In genomic region chr1:108100148-108100547, GRCh38 we compare ENCODE assay signal across 32 cellular contexts.
"Had no signal": no experiment of that assay in that cellular context is flagged by ENCODE, and none has a peak within 500 bp of the region (broad histone marks: within the 10 kb centered on the region; RNA-seq: fewer than 3 reads in every experiment).

No MANE protein-coding gene starts in this region.

- DNase-seq: activated CD4-positive, alpha-beta memory T cell treated with anti-CD3 and anti-CD28 coated beads for 36 hours; activated CD4-positive, alpha-beta T cell treated with anti-CD3 and anti-CD28 coated beads for 36 hours; activated CD4-positive, alpha-beta T cell treated with anti-CD3 and anti-CD28 coated beads, Interleukin-2, amount 10 ng/mL, durations not matched to agents 24 days and 14 days; activated CD4-positive, CD25-positive, alpha-beta regulatory T cell; activated CD4-positive, CD25-positive, alpha-beta regulatory T cell treated with anti-CD3 and anti-CD28 coated beads, Interleukin-2, amount 50 U/mL, for 72 hours; activated CD8-positive, alpha-beta memory T cell treated with anti-CD3 and anti-CD28 coated beads, Interleukin-2, amount 10 ng/mL, durations not matched to agents 7 days and 5 days; activated CD8-positive, alpha-beta memory T cell treated with anti-CD3 and anti-CD28 coated beads, Interleukin-2, amount 50 U/mL, for 4 hours; activated CD8-positive, alpha-beta T cell treated with anti-CD3 and anti-CD28 coated beads, Interleukin-2, amount 10 ng/mL, durations not matched to agents 7 days and 5 days; activated effector memory CD4-positive, alpha-beta T cell treated with anti-CD3 and anti-CD28 coated beads, Interleukin-2, amount 50 U/mL, for 16 hours; activated naive CD4-positive, alpha-beta T cell treated with anti-CD3 and anti-CD28 coated beads for 36 hours; activated naive CD8-positive, alpha-beta T cell treated with anti-CD3 and anti-CD28 coated beads for 36 hours; activated naive CD8-positive, alpha-beta T cell treated with anti-CD3 and anti-CD28 coated beads, Interleukin-2, amount 50 U/mL, for 24 hours; activated T-cell treated with anti-CD3 and anti-CD28 coated beads, Interleukin-2, amount 50 U/mL, for 1 hour; activated T-cell treated with anti-CD3 and anti-CD28 coated beads, Interleukin-2, amount 50 U/mL, for 48 hours; adrenal gland; amygdala; aorta; body of pancreas; caudate nucleus; cortex of kidney; dermis blood vessel endothelial cell; effector CD8-positive, alpha-beta T cell; esophagus squamous epithelium; foreskin melanocyte; heart right ventricle; T-helper 2 cell had no signal

- H3K79me2 ChIP-seq: hepatocyte had no signal

- H3K9me3 ChIP-seq: adrenal gland, body of pancreas, esophagus squamous epithelium, gastroesophageal sphincter, heart right ventricle had no signal

- H3K4me1 ChIP-seq: adrenal gland, body of pancreas, esophagus squamous epithelium, gastroesophageal sphincter, heart right ventricle had no signal

- H3K36me3 ChIP-seq: adrenal gland, esophagus squamous epithelium, gastroesophageal sphincter, heart right ventricle had no signal

- FAIRE-seq: colon, endometrium, endothelial cell of umbilical vein had no signal

- H3K27me3 ChIP-seq: adrenal gland, body of pancreas, esophagus squamous epithelium, gastroesophageal sphincter, heart right ventricle, hepatocyte had no signal

- H3K27ac ChIP-seq: adrenal gland, body of pancreas, epithelial cell of prostate, esophagus squamous epithelium, gastroesophageal sphincter, heart right ventricle, hepatocyte had no signal

- H3K4me2 ChIP-seq: hepatocyte had no signal

- H2AFZ ChIP-seq: hepatocyte had no signal

- ATAC-seq: activated CD4-positive, alpha-beta T cell treated with anti-CD3 and anti-CD28 coated beads for 36 hours; activated CD8-positive, alpha-beta memory T cell treated with anti-CD3 and anti-CD28 coated beads, Interleukin-2, amount 10 ng/mL, durations not matched to agents 7 days and 5 days; activated CD8-positive, alpha-beta T cell treated with anti-CD3 and anti-CD28 coated beads, Interleukin-2, amount 10 ng/mL, durations not matched to agents 7 days and 5 days; activated naive CD8-positive, alpha-beta T cell treated with anti-CD3 and anti-CD28 coated beads, Interleukin-2, amount 50 U/mL, for 24 hours; body of pancreas; gastroesophageal sphincter; heart right ventricle had no signal

- H3K4me3 ChIP-seq: adrenal gland, body of pancreas, esophagus squamous epithelium, gastroesophageal sphincter, heart right ventricle, hepatocyte had no signal
